1 cellular context compared by ENCODE assay signal in the genomic region with DNA sequence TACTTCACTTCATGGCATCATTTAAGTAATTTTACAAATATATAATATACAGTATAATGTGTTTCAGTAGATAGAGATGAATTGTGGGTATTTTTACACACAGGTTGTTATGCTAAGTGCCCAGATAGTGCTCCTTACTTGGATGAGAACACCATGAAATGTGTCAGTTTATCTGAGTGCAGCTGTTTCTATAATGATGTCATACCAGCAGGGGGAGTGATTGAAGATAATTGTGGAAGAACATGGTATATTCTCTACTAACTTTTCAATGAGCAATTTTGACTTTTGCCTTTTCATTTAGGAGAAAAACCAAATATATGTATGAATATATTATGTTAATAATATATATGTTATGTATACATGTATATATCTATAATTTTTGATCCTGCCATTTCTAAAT.
A peak's percentile ranks its signal among the peaks of the same experiment; 100 is the strongest.
TF ChIP-seq lines count a peak whose summit lies in the region.

No MANE protein-coding gene starts in this region.

TF ChIP-seq in GM12878, 131 proteins besides CTCF, POLR2A, EP300 and RAD21 (continued from another document):
- no peak for TF ChIP-seq KAT2A (conservative IDR thresholded peaks at IDR 0.05; ENCODE audit: control insufficient read depth, low read depth, low read length)
- TF ChIP-seq CBX5 (IDR thresholded peaks at IDR 0.05; ENCODE audit: low read depth): no peak
- TF ChIP-seq ZNF217 (IDR thresholded peaks at IDR 0.05): no peak
- TF ChIP-seq ATF7 (IDR thresholded peaks at IDR 0.05; ENCODE audit: low read depth): peak; percentile 82
- TF ChIP-seq HCFC1 (IDR thresholded peaks at IDR 0.05; ENCODE audit: low read length): no peak
- TF ChIP-seq SMC3 (IDR thresholded peaks at IDR 0.05; ENCODE audit: borderline replicate concordance, low read length): peak; percentile 60; the same call in 1 of the 2 replicates
